ENCODE assay signal across 1 cellular context in genomic region chr19:2050349-2050990, GRCh38.
A peak's percentile ranks its signal among the peaks of the same experiment; 100 is the strongest.
TF ChIP-seq lines count a peak whose summit lies in the region.

No MANE protein-coding gene starts in this region.

TF ChIP-seq in GM12878, 131 proteins besides CTCF, POLR2A, EP300 and RAD21 (continued from another document):
- TF ChIP-seq, protein P1, sequence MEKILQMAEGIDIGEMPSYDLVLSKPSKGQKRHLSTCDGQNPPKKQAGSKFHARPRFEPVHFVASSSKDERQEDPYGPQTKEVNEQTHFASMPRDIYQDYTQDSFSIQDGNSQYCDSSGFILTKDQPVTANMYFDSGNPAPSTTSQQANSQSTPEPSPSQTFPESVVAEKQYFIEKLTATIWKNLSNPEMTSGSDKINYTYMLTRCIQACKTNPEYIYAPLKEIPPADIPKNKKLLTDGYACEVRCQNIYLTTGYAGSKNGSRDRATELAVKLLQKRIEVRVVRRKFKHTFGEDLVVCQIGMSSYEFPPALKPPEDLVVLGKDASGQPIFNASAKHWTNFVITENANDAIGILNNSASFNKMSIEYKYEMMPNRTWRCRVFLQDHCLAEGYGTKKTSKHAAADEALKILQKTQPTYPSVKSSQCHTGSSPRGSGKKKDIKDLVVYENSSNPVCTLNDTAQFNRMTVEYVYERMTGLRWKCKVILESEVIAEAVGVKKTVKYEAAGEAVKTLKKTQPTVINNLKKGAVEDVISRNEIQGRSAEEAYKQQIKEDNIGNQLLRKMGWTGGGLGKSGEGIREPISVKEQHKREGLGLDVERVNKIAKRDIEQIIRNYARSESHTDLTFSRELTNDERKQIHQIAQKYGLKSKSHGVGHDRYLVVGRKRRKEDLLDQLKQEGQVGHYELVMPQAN (conservative IDR thresholded peaks at IDR 0.05) = 0 out of 2 replicates have a peak, but pooled peaks have one; percentile 10
- TF ChIP-seq KDM1A (IDR thresholded peaks at IDR 0.05; ENCODE audit: borderline replicate concordance) (no peak), ASH2L (IDR thresholded peaks at IDR 0.05; ENCODE audit: borderline replicate concordance, low read depth) (no peak), STAT1 (conservative IDR thresholded peaks at IDR 0.05) (no peak), ZNF384 (IDR thresholded peaks at IDR 0.05; ENCODE audit: borderline replicate concordance, low read depth, low read length) (no peak), EGR1 (IDR thresholded peaks at IDR 0.05; ENCODE audit: borderline replicate concordance in 1 of 2, low read depth in 2 of 2, low read length in 2 of 2) (no peak), IKZF2 (IDR thresholded peaks at IDR 0.05) (no peak), KAT2A (conservative IDR thresholded peaks at IDR 0.05; ENCODE audit: control insufficient read depth, low read depth, low read length) (no peak), HCFC1 (IDR thresholded peaks at IDR 0.05; ENCODE audit: low read length) (no peak; the same call in 1 of the 2 replicates), FOS (IDR thresholded peaks at IDR 0.05; ENCODE audit: borderline replicate concordance, extremely low read depth, insufficient read length) (no peak), ZNF592 (IDR thresholded peaks at IDR 0.05) (no peak), SIN3A (IDR thresholded peaks at IDR 0.05; ENCODE audit: low read depth, low read length) (0 out of 2 replicates have a peak, but pooled peaks have one; percentile 19), SPI1 (IDR thresholded peaks at IDR 0.05; ENCODE audit: borderline replicate concordance, insufficient read depth, low read depth, low read length) (no peak), PKNOX1 (IDR thresholded peaks at IDR 0.05) (no peak), SMARCA5 (IDR thresholded peaks at IDR 0.05) (no peak), ATF2 (IDR thresholded peaks at IDR 0.05; ENCODE audit: low read length) (no peak), MYC (IDR thresholded peaks at IDR 0.05; ENCODE audit: insufficient read depth, insufficient read length, insufficient replicate concordance, low read length, severe bottlenecking) (no peak), JUND (IDR thresholded peaks at IDR 0.05; ENCODE audit: low read depth, low read length) (no peak), HDAC6 (IDR thresholded peaks at IDR 0.05; ENCODE audit: unreplicated experiment) (no peak), LARP7 (IDR thresholded peaks at IDR 0.05) (peak; percentile 46; the same call in 1 of the 2 replicates), ETV6 (conservative IDR thresholded peaks at IDR 0.05 in 1 of 2, IDR thresholded peaks at IDR 0.05 in 1 of 2; ENCODE audit: borderline replicate concordance in 1 of 2, low read depth in 1 of 2) (no peak), CREM (IDR thresholded peaks at IDR 0.05; ENCODE audit: low read depth) (no peak), TAF1 (IDR thresholded peaks at IDR 0.05; ENCODE audit: borderline replicate concordance, low read depth, low read length) (no peak), PAX8 (IDR thresholded peaks at IDR 0.05) (no peak), TARDBP (IDR thresholded peaks at IDR 0.05; ENCODE audit: borderline replicate concordance) (no peak), POU2F2 (IDR thresholded peaks at IDR 0.05; ENCODE audit: borderline replicate concordance, low read depth, low read length) (no peak), NFYA (IDR thresholded peaks at IDR 0.05; ENCODE audit: borderline replicate concordance, low read depth, low read length) (no peak)
- TF ChIP-seq, protein P2, sequence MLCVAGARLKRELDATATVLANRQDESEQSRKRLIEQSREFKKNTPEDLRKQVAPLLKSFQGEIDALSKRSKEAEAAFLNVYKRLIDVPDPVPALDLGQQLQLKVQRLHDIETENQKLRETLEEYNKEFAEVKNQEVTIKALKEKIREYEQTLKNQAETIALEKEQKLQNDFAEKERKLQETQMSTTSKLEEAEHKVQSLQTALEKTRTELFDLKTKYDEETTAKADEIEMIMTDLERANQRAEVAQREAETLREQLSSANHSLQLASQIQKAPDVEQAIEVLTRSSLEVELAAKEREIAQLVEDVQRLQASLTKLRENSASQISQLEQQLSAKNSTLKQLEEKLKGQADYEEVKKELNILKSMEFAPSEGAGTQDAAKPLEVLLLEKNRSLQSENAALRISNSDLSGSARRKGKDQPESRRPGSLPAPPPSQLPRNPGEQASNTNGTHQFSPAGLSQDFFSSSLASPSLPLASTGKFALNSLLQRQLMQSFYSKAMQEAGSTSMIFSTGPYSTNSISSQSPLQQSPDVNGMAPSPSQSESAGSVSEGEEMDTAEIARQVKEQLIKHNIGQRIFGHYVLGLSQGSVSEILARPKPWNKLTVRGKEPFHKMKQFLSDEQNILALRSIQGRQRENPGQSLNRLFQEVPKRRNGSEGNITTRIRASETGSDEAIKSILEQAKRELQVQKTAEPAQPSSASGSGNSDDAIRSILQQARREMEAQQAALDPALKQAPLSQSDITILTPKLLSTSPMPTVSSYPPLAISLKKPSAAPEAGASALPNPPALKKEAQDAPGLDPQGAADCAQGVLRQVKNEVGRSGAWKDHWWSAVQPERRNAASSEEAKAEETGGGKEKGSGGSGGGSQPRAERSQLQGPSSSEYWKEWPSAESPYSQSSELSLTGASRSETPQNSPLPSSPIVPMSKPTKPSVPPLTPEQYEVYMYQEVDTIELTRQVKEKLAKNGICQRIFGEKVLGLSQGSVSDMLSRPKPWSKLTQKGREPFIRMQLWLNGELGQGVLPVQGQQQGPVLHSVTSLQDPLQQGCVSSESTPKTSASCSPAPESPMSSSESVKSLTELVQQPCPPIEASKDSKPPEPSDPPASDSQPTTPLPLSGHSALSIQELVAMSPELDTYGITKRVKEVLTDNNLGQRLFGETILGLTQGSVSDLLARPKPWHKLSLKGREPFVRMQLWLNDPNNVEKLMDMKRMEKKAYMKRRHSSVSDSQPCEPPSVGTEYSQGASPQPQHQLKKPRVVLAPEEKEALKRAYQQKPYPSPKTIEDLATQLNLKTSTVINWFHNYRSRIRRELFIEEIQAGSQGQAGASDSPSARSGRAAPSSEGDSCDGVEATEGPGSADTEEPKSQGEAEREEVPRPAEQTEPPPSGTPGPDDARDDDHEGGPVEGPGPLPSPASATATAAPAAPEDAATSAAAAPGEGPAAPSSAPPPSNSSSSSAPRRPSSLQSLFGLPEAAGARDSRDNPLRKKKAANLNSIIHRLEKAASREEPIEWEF (IDR thresholded peaks at IDR 0.05; ENCODE audit: insufficient replicate concordance, low read depth, low read length) = no peak
